1 cellular context compared by ENCODE assay signal in genomic region chr11:111574373-111575230, GRCh38.
TF ChIP-seq lines count a peak whose summit lies in the region.

No MANE protein-coding gene starts in this region.

TF ChIP-seq in HepG2, 621 proteins besides CTCF, POLR2A, EP300 and RAD21:
- TF ChIP-seq RBAK (CRISPR knock-in tag; IDR thresholded peaks at IDR 0.05): no peak
- TF ChIP-seq ZNF326 (CRISPR knock-in tag; IDR thresholded peaks at IDR 0.05; ENCODE audit: borderline replicate concordance): no peak
- TF ChIP-seq ZNF609 (CRISPR knock-in tag; IDR thresholded peaks at IDR 0.05; ENCODE audit: borderline replicate concordance): no peak
- TF ChIP-seq NCOA1 (CRISPR knock-in tag; IDR thresholded peaks at IDR 0.05): no peak
- TF ChIP-seq HDAC1 (CRISPR knock-in tag; IDR thresholded peaks at IDR 0.05): no peak
- no peak for TF ChIP-seq ZNF790 (CRISPR knock-in tag; IDR thresholded peaks at IDR 0.05; ENCODE audit: borderline replicate concordance)
- TF ChIP-seq PTBP1 (IDR thresholded peaks at IDR 0.05; ENCODE audit: low read depth, low read length, poor library complexity, severe bottlenecking): no peak
- TF ChIP-seq ZNF496 (CRISPR knock-in tag; IDR thresholded peaks at IDR 0.05; ENCODE audit: insufficient replicate concordance): no peak
- no peak for TF ChIP-seq GATAD1 (CRISPR knock-in tag; IDR thresholded peaks at IDR 0.05)
- no peak for TF ChIP-seq CBFB (CRISPR knock-in tag; IDR thresholded peaks at IDR 0.05)
- no peak for TF ChIP-seq POLR2AphosphoS5 (IDR thresholded peaks at IDR 0.05; ENCODE audit: low read depth, low read length)
- no peak for TF ChIP-seq ZEB1 (IDR thresholded peaks at IDR 0.05; ENCODE audit: insufficient replicate concordance, low read depth)
- TF ChIP-seq KLF15 (CRISPR knock-in tag; IDR thresholded peaks at IDR 0.05; ENCODE audit: borderline replicate concordance): no peak
- TF ChIP-seq ADNP (CRISPR knock-in tag; IDR thresholded peaks at IDR 0.05): no peak
